1 cellular context compared by ENCODE assay signal in the genomic region with DNA sequence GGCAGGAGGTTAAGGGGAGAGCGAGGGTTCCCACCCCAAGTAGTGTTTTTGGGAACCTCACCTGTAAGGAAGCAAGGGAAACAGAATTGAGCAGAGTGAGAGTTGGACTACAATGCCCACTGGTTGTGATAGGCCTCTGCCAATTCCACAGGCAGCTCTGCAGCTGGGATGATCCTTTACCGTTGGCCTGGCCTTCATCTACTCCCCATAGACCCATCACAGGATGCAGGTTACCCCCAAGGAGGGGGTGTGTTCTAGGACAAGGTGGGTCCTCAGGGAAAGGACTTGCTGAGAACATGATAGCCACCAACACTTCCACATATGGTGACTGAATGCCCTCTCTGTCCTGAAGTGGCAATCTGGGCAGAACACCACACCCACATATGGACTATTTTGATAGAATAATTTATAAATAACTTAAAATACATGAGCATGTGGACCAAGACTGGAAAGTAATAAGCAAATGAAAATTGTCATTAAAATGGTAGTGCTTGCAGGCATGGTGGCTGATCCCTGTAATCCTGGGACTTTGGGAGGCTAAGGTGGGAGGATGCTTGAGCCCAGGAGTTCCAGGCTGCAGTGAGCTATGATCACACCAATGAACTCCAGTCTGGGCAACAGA.
TF ChIP-seq lines count a peak whose summit lies in the region.

No MANE protein-coding gene starts in this region.

TF ChIP-seq in HCT116, 20 proteins besides CTCF, POLR2A, EP300 and RAD21:
- no peak for TF ChIP-seq JUND (IDR thresholded peaks at IDR 0.05)
- no peak for TF ChIP-seq POLR2AphosphoS5 (IDR thresholded peaks at IDR 0.05; ENCODE audit: low read depth, low read length)
- TF ChIP-seq, protein P1, sequence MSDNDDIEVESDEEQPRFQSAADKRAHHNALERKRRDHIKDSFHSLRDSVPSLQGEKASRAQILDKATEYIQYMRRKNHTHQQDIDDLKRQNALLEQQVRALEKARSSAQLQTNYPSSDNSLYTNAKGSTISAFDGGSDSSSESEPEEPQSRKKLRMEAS (IDR thresholded peaks at IDR 0.05): no peak
- TF ChIP-seq CBX3 (IDR thresholded peaks at IDR 0.05; ENCODE audit: low read depth): no peak
- TF ChIP-seq ZNF274 (IDR thresholded peaks at IDR 0.05; ENCODE audit: low read depth, low read length): no peak
- TF ChIP-seq, protein P2, sequence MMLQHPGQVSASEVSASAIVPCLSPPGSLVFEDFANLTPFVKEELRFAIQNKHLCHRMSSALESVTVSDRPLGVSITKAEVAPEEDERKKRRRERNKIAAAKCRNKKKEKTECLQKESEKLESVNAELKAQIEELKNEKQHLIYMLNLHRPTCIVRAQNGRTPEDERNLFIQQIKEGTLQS (IDR thresholded peaks at IDR 0.05): no peak
- TF ChIP-seq SRF (IDR thresholded peaks at IDR 0.05; ENCODE audit: low read depth): no peak
- TF ChIP-seq ZFX (IDR thresholded peaks at IDR 0.05): no peak
TF ChIP-seq in HCT116: peak in this region for 0.
